ENCODE assay signal across 22 cellular contexts in genomic region chr10:130234171-130234965, GRCh38.
DNase-seq lines count a peak whose midpoint lies in the region; ATAC-seq and TF ChIP-seq lines count a peak whose summit lies in the region.
"Had no signal": no experiment of that assay in that cellular context is flagged by ENCODE, and none has a peak within 500 bp of the region (broad histone marks: within the 10 kb centered on the region; RNA-seq: fewer than 3 reads in every experiment).

No MANE protein-coding gene starts in this region.

- no peak overlapping the region for H2BK5ac ChIP-seq in mesendoderm (ENCODE audit: low read length)

- H3K9me3 Mint-ChIP-seq in activated CD8-positive, alpha-beta memory T cell treated with anti-CD3 and anti-CD28 coated beads, Interleukin-2, amount 10 ng/mL, durations not matched to agents 7 days and 5 days (ENCODE audit: low read depth): no peaks in the 10 kb centered on the region

- peaks cover 4% of the 10 kb centered on the region for H3K27me3 Mint-ChIP-seq in activated CD8-positive, alpha-beta memory T cell treated with anti-CD3 and anti-CD28 coated beads, Interleukin-2, amount 10 ng/mL, durations not matched to agents 7 days and 5 days

- CTCF ChIA-PET in activated CD8-positive, alpha-beta memory T cell treated with anti-CD3 and anti-CD28 coated beads, Interleukin-2, amount 10 ng/mL, durations not matched to agents 7 days and 5 days (lab: Charles Lee): no interaction called here

- no peak overlapping the region for H4K5ac ChIP-seq in mesendoderm (ENCODE audit: low read length)

- H3K36me3 ChIP-seq in mesendoderm (ENCODE audit: control insufficient read depth, insufficient read depth, low read length) (no peaks in the 10 kb centered on the region), spleen (no peaks in the 10 kb centered on the region), brain microvascular endothelial cell (replicated peaks) (no peaks in the 10 kb centered on the region)
- H3K36me3 ChIP-seq: SJCRH30 had no signal

- H3K27ac ChIP-seq in mesendoderm (ENCODE audit: low read depth, low read length) (peak overlapping the region; percentile 7), spleen (no peak overlapping the region), brain microvascular endothelial cell (no peak overlapping the region)
- H3K27ac ChIP-seq: PC-9, SJCRH30 had no signal

- no peaks in the 10 kb centered on the region for H3K79me1 ChIP-seq in mesendoderm (ENCODE audit: low read length)

- H3K9ac ChIP-seq in mesendoderm (ENCODE audit: low read length): no peak overlapping the region

- no peak overlapping the region for H3K4ac ChIP-seq in mesendoderm (ENCODE audit: low read depth, low read length)

- H3K4me3 Mint-ChIP-seq in activated CD8-positive, alpha-beta memory T cell treated with anti-CD3 and anti-CD28 coated beads, Interleukin-2, amount 10 ng/mL, durations not matched to agents 7 days and 5 days: no peak overlapping the region
- H3K4me3 Mint-ChIP-seq: CD4-positive, CD25-positive, alpha-beta regulatory T cell had no signal

- no peak for TF ChIP-seq POLR2A in spleen (IDR thresholded peaks at IDR 0.05)

- no peak for ATAC-seq in activated CD8-positive, alpha-beta memory T cell treated with anti-CD3 and anti-CD28 coated beads, Interleukin-2, amount 10 ng/mL, durations not matched to agents 7 days and 5 days
- no peak for ATAC-seq in GM18498 (IDR thresholded peaks at IDR 0.05; ENCODE audit: unreplicated experiment)
- ATAC-seq: Right ventricle myocardium inferior had no signal

- DNase-seq in activated CD8-positive, alpha-beta memory T cell treated with anti-CD3 and anti-CD28 coated beads, Interleukin-2, amount 10 ng/mL, durations not matched to agents 7 days and 5 days: peak; percentile 19
- no peak for DNase-seq in activated CD8-positive, alpha-beta memory T cell treated with anti-CD3 and anti-CD28 coated beads, Interleukin-2, amount 50 U/mL, for 4 hours
- no peak for DNase-seq in mesendoderm
- DNase-seq in spleen: peak; percentile 70
- DNase-seq in NCI-H524 treated with DMSO at 0.1 percent for 48 hours (lab: John Stamatoyannopoulos, UW): no peak
- DNase-seq in brain microvascular endothelial cell: no peak
- DNase-seq: CD4-positive, CD25-positive, alpha-beta regulatory T cell; DMS153; DND-41; Karpas-422; NCI-H1092 treated with DMSO at 0.1 percent for 48 hours; NCI-H1436; NCI-H187; NCI-H2171 treated with DMSO at 0.1 percent for 48 hours; NCI-H345; NCI-H524; NCI-H82; NK-92 treated with Interleukin-12 subunit alpha and Interleukin-12 subunit beta, amount 100 ng/mL, for 24 hours; PC-9; SJCRH30 had no signal

- in situ Hi-C loops in brain microvascular endothelial cell (cut with HindIII; ENCODE audit: low pct_ligation_motif_present, low sequenced_read_pairs): no loop called here

- H3K4me3 ChIP-seq in mesendoderm (ENCODE audit: low read length) (no peak overlapping the region), spleen (no peak overlapping the region), brain microvascular endothelial cell (ENCODE audit: low read depth, low read length) (no peak overlapping the region)
- H3K4me3 ChIP-seq: PC-9, SJCRH30 had no signal

- no peaks in the 10 kb centered on the region for H3K4me1 Mint-ChIP-seq in activated CD8-positive, alpha-beta memory T cell treated with anti-CD3 and anti-CD28 coated beads, Interleukin-2, amount 10 ng/mL, durations not matched to agents 7 days and 5 days
- H3K4me1 Mint-ChIP-seq: CD4-positive, CD25-positive, alpha-beta regulatory T cell had no signal

- H3K4me1 ChIP-seq in mesendoderm (ENCODE audit: control insufficient read depth, low read depth, low read length) (no peaks in the 10 kb centered on the region), spleen (no peaks in the 10 kb centered on the region)
- H3K4me1 ChIP-seq: SJCRH30 had no signal

- no peak overlapping the region for H2BK15ac ChIP-seq in mesendoderm (replicated peaks; ENCODE audit: low read depth)

- peaks cover 0 to 13% (median 0%) of the 10 kb centered on the region in 8 donors for H3K9me3 ChIP-seq in spleen
- H3K9me3 ChIP-seq: SJCRH30 had no signal

- no peak overlapping the region for H4K8ac ChIP-seq in mesendoderm (ENCODE audit: low read depth, low read length)

- no peak overlapping the region for H2AK5ac ChIP-seq in mesendoderm (ENCODE audit: low read length)

- H3K27me3 ChIP-seq in mesendoderm (ENCODE audit: insufficient read depth, low read length, poor library complexity): no peaks in the 10 kb centered on the region
- H3K27me3 ChIP-seq in spleen (replicated peaks in 1 of 7): no peaks in the 10 kb centered on the region
- no peaks in the 10 kb centered on the region for H3K27me3 ChIP-seq in brain microvascular endothelial cell (replicated peaks)
- H3K27me3 ChIP-seq: SJCRH30 had no signal

- no peaks in the 10 kb centered on the region for H3K79me2 ChIP-seq in mesendoderm (ENCODE audit: control insufficient read depth, insufficient read depth, low read length)

- H3K23ac ChIP-seq in mesendoderm (ENCODE audit: low read length): no peak overlapping the region

- WGBS in mesendoderm (ENCODE audit: extremely low coverage, insufficient coverage, low lambda C conversion rate): no CpG with 5 or more reads among the region's 10 CpGs
- WGBS in spleen, 5 donors: 74 to 83% (median 80%) methylated on average over 9 to 10 of the region's 10 CpGs

- no peak for TF ChIP-seq CTCF in spleen (IDR thresholded peaks at IDR 0.05 in 8 of 11, conservative IDR thresholded peaks at IDR 0.05 in 3 of 11)
- no peak for TF ChIP-seq CTCF in brain microvascular endothelial cell (IDR thresholded peaks at IDR 0.05; ENCODE audit: low read depth, low read length, missing control alignments)

- H2BK120ac ChIP-seq in mesendoderm (ENCODE audit: low read depth, low read length): no peak overlapping the region

- H3K36me3 Mint-ChIP-seq in activated CD8-positive, alpha-beta memory T cell treated with anti-CD3 and anti-CD28 coated beads, Interleukin-2, amount 10 ng/mL, durations not matched to agents 7 days and 5 days: no peaks in the 10 kb centered on the region

- no peak overlapping the region for H3K56ac ChIP-seq in mesendoderm (ENCODE audit: low read length)

- H3K27ac Mint-ChIP-seq in activated CD8-positive, alpha-beta memory T cell treated with anti-CD3 and anti-CD28 coated beads, Interleukin-2, amount 10 ng/mL, durations not matched to agents 7 days and 5 days: no peak overlapping the region
- H3K27ac Mint-ChIP-seq: CD4-positive, CD25-positive, alpha-beta regulatory T cell had no signal

- H3K18ac ChIP-seq in mesendoderm (ENCODE audit: low read length): no peak overlapping the region

- intact Hi-C loops in spleen (cut with DNase I; ENCODE audit: low total_unique reads): no loop called here

- no peak overlapping the region for H3K4me2 ChIP-seq in mesendoderm (ENCODE audit: low read length)
- H3K4me2 ChIP-seq: PC-9 had no signal

Comparison
In these comparisons a context has a peak if more than half of its experiments do, and no peak if none do; other contexts are left out.
1. DNase-seq: peak in activated CD8-positive, alpha-beta memory T cell treated with anti-CD3 and anti-CD28 coated beads, Interleukin-2, amount 10 ng/mL, durations not matched to agents 7 days and 5 days (single experiment) and spleen (single experiment); none in activated CD8-positive, alpha-beta memory T cell treated with anti-CD3 and anti-CD28 coated beads, Interleukin-2, amount 50 U/mL, for 4 hours (single experiment), mesendoderm (single experiment), NCI-H524 treated with DMSO at 0.1 percent for 48 hours (single experiment) and brain microvascular endothelial cell (single experiment).